ENCODE assay signal across 9 cellular contexts in genomic region chr19:47790398-47790814, GRCh38. TPM values are rescaled to one million over a fixed set of nuclear protein-coding genes. Genes with fewer than 3 reads are reported as not detected.
DNase-seq lines count a peak whose midpoint lies in the region; ATAC-seq and TF ChIP-seq lines count a peak whose summit lies in the region.
"Had no signal": no experiment of that assay in that cellular context is flagged by ENCODE, and none has a peak within 500 bp of the region (broad histone marks: within the 10 kb centered on the region; RNA-seq: fewer than 3 reads in every experiment).

No MANE protein-coding gene starts in this region.

- H3K27ac ChIP-seq in SK-N-SH (ENCODE audit: low read depth in 2 of 2, low read length in 1 of 2) (no peak overlapping the region), cardiac muscle cell (no peak overlapping the region), uterus (no peak overlapping the region)

- TF ChIP-seq EP300 in SK-N-SH (IDR thresholded peaks at IDR 0.05; ENCODE audit: borderline replicate concordance in 1 of 2, low read depth in 1 of 2, low read length in 1 of 2): no peak

- H3K9ac ChIP-seq in SK-N-SH: no peak overlapping the region

- peak; percentile 90 for DNase-seq in D341Med (ENCODE audit: low spot score)
- DNase-seq in HuH-7.5 (ENCODE audit: low spot score): peak; percentile 86
- peak; percentile 84 for DNase-seq in SK-N-SH
- DNase-seq in activated naive CD4-positive, alpha-beta T cell treated with anti-CD3 and anti-CD28 coated beads, Interleukin-2, amount 50 U/mL, for 16 hours: peak; percentile 88
- peak; percentile 79 to 92 for DNase-seq in cardiac muscle cell (ENCODE audit: low read depth in 1 of 2, low spot score in 1 of 2)
- DNase-seq in posterior vena cava (ENCODE audit: low spot score): peak; percentile 93
- peak; percentile 75 to 80 for DNase-seq in uterus

- no peaks in the 10 kb centered on the region for H3K4me1 ChIP-seq in SK-N-SH (ENCODE audit: control insufficient read depth in 1 of 2, insufficient read depth in 2 of 2, low read depth in 1 of 2, low read length in 1 of 2)
- H3K4me1 ChIP-seq in cardiac muscle cell (ENCODE audit: low read depth): no peaks in the 10 kb centered on the region
- no peaks in the 10 kb centered on the region for H3K4me1 ChIP-seq in uterus

- POLR2A ChIA-PET in SK-N-SH (lab: Yijun Ruan, JAX): no interaction called here

- no peak for TF ChIP-seq POLR2A in uterus (IDR thresholded peaks at IDR 0.05)

- H3K9me3 ChIP-seq in SK-N-SH: no peaks in the 10 kb centered on the region
- no peaks in the 10 kb centered on the region for H3K9me3 ChIP-seq in cardiac muscle cell (ENCODE audit: low read depth)
- H3K9me3 ChIP-seq in uterus: no peaks in the 10 kb centered on the region

- WGBS in SK-N-SH (ENCODE audit: low lambda C conversion rate): 22% methylated on average over 10 of the region's 10 CpGs

- H3K27me3 ChIP-seq in SK-N-SH (ENCODE audit: insufficient read depth) (no peaks in the 10 kb centered on the region), cardiac muscle cell (no peaks in the 10 kb centered on the region), uterus (no peaks in the 10 kb centered on the region)

- no peaks in the 10 kb centered on the region for H4K20me1 ChIP-seq in SK-N-SH (ENCODE audit: insufficient read depth)

- peak; percentile 81 for TF ChIP-seq CTCF in SK-N-SH (IDR thresholded peaks at IDR 0.05)
- peak; percentile 91 for TF ChIP-seq CTCF in cardiac muscle cell (IDR thresholded peaks at IDR 0.05; ENCODE audit: low read depth, low read length)
- TF ChIP-seq CTCF in uterus (IDR thresholded peaks at IDR 0.05): peak; percentile 55 to 86 (median 73)

- H3F3A ChIP-seq in SK-N-SH (replicated peaks; ENCODE audit: insufficient read depth): peaks cover 5% of the 10 kb centered on the region

- no peak overlapping the region for H2AFZ ChIP-seq in SK-N-SH (ENCODE audit: low read depth)

- no peak overlapping the region for H3K4me2 ChIP-seq in SK-N-SH

- intact Hi-C loops in posterior vena cava (cut with DNase I) (no loop called here), uterus (cut with DNase I; ENCODE audit: low total_unique reads) (no loop called here)

- H3K36me3 ChIP-seq in SK-N-SH (replicated peaks in 1 of 2; ENCODE audit: control insufficient read depth in 1 of 2, insufficient read depth in 2 of 2, low read length in 1 of 2): peaks cover 1 to 2% of the 10 kb centered on the region in 2 experiments
- H3K36me3 ChIP-seq in cardiac muscle cell: peaks cover 13% of the 10 kb centered on the region
- no peaks in the 10 kb centered on the region for H3K36me3 ChIP-seq in uterus

- no peaks in the 10 kb centered on the region for H3K79me2 ChIP-seq in SK-N-SH (ENCODE audit: insufficient read depth)

- no peaks in the 10 kb centered on the region for H3K9me2 ChIP-seq in SK-N-SH

- no peak overlapping the region; a peak in 1 of 4 replicates for H3K4me3 ChIP-seq in SK-N-SH (ENCODE audit: low read depth in 2 of 2, low read length in 1 of 2)
- H3K4me3 ChIP-seq in cardiac muscle cell: no peak overlapping the region
- H3K4me3 ChIP-seq in uterus: no peak overlapping the region

- ATAC-seq in GM21717 (IDR thresholded peaks at IDR 0.05; ENCODE audit: unreplicated experiment): no peak

- CTCF ChIA-PET in SK-N-SH (lab: Yijun Ruan, JAX): interaction anchor here (0.6 to 1.8 kb wide), 6 partner anchors 8 to 438 kb away, joined by 3 to 4 read pairs (median 3); no protein-coding TSS in a partner anchor

- TF ChIP-seq RAD21 in SK-N-SH (IDR thresholded peaks at IDR 0.05; ENCODE audit: low read length): peak; percentile 32; the same call in 1 of the 2 replicates

TF ChIP-seq in SK-N-SH, 30 proteins besides CTCF, POLR2A, EP300 and RAD21:
- TF ChIP-seq NRF1 (IDR thresholded peaks at IDR 0.05; ENCODE audit: low read depth, low read length) (no peak), SMC3 (IDR thresholded peaks at IDR 0.05; ENCODE audit: low read depth, low read length) (peak; percentile 27; the same call in 1 of the 2 replicates), RCOR1 (IDR thresholded peaks at IDR 0.05; ENCODE audit: low read length) (no peak)

RNA-seq across cellular contexts. Expression of gene SELENOW, which starts 11.9 kb away (rescaled TPM):
- polyA plus RNA-seq in SK-N-SH (2012; rRNA removed): 316 and 335 TPM in 2 replicates
- polyA plus RNA-seq in SK-N-SH (2012; cell fraction: cytosol; rRNA removed): 276 and 313 TPM in 2 replicates
- 108 and 116 TPM in 2 replicates for polyA plus RNA-seq in SK-N-SH (2012; cell fraction: nucleus; rRNA removed)
- 1,194 and 1,690 TPM in 2 replicates for total RNA-seq in cardiac muscle cell
- 1,855 and 2,152 TPM in 2 replicates for polyA plus RNA-seq in cardiac muscle cell
- 100 to 1,000 TPM; 404 to 512 TPM for total RNA-seq in posterior vena cava
- total RNA-seq in uterus: 1,000 to 10,000 TPM in 1 of 4 donors, 100 to 1,000 TPM in 3; 173 to 1,323 (median 512) TPM

RNA-seq across cellular contexts. Expression of gene TPRX1, which starts 13.9 kb away (rescaled TPM):
- polyA plus RNA-seq in SK-N-SH (2012; rRNA removed): not detected in 2 replicates
- 0.01 TPM in 1 of 2 replicates, not detected in the other for polyA plus RNA-seq in SK-N-SH (2012; cell fraction: cytosol; rRNA removed)
- not detected in 2 replicates for polyA plus RNA-seq in SK-N-SH (2012; cell fraction: nucleus; rRNA removed)
- not detected in 2 replicates for total RNA-seq in cardiac muscle cell
- not detected in 2 replicates for polyA plus RNA-seq in cardiac muscle cell
- total RNA-seq in posterior vena cava: not detected
- total RNA-seq in uterus: not detected
- total RNA-seq: activated CD8-positive, alpha-beta memory T cell treated with anti-CD3 and anti-CD28 coated beads for 36 hours had no signal

RNA-seq across cellular contexts. Expression of gene CRX, which starts 31.3 kb away (rescaled TPM):
- polyA plus RNA-seq in SK-N-SH (2012; rRNA removed): not detected in 2 replicates
- not detected in 2 replicates for polyA plus RNA-seq in SK-N-SH (2012; cell fraction: cytosol; rRNA removed)
- not detected in 2 replicates for polyA plus RNA-seq in SK-N-SH (2012; cell fraction: nucleus; rRNA removed)
- total RNA-seq in cardiac muscle cell: 0.11 and 0.15 TPM in 2 replicates
- polyA plus RNA-seq in cardiac muscle cell: 0.04 and 0.06 TPM in 2 replicates
- total RNA-seq in posterior vena cava: not detected
- total RNA-seq in uterus: not detected
- total RNA-seq: activated CD8-positive, alpha-beta memory T cell treated with anti-CD3 and anti-CD28 coated beads for 36 hours had no signal

RNA-seq across cellular contexts. Expression of gene NOP53, which starts 45.1 kb away (rescaled TPM):
- polyA plus RNA-seq in SK-N-SH (2012; rRNA removed): 198 and 275 TPM in 2 replicates
- polyA plus RNA-seq in SK-N-SH (2012; cell fraction: cytosol; rRNA removed): 210 and 240 TPM in 2 replicates
- 139 and 241 TPM in 2 replicates for polyA plus RNA-seq in SK-N-SH (2012; cell fraction: nucleus; rRNA removed)
- 149 and 278 TPM in 2 replicates for total RNA-seq in cardiac muscle cell
- polyA plus RNA-seq in cardiac muscle cell: 81.8 and 112 TPM in 2 replicates
- total RNA-seq in posterior vena cava: 100 to 1,000 TPM; 184 to 201 TPM
- 100 to 1,000 TPM; 116 to 555 (median 444) TPM for total RNA-seq in uterus
